Comparison of ENCODE assay signal across 9 cellular contexts in the genomic region with DNA sequence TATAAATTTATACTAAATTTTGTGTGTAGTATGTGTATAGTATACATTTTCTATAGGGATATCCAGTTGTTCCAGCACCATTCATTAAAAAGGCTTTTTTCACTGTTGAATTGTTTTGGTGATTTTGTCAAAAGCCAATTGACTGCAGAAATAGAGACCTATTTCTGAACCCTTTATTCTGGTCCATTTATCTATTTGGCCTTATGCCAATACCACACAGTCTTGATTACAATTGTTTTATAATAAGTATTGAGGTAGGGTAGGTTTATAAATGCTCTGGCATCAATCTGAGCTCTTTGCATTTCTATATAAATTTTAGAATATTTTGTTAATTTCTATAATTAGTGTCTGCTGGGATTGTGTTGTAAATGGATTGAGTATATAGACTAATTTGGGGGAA. TPM values are rescaled to one million over a fixed set of nuclear protein-coding genes. Genes with fewer than 3 reads are reported as not detected.
"Had no signal": no experiment of that assay in that cellular context is flagged by ENCODE, and none has a peak within 500 bp of the region (broad histone marks: within the 10 kb centered on the region; RNA-seq: fewer than 3 reads in every experiment).

No MANE protein-coding gene starts in this region.

- H3K4me3 ChIP-seq: GM23248, HAP-1 had no signal

- ATAC-seq: HCT116 had no signal

- H3K9me3 ChIP-seq: HAP-1 had no signal

- H3K9ac ChIP-seq: GM23248 had no signal

- DNase-seq: GM23248, GOT3, H7, HFFc6, IMR-90, KBM-7 had no signal

- H3K36me3 ChIP-seq: HAP-1 had no signal

- H2AFZ ChIP-seq: GM23248 had no signal

- FAIRE-seq: HTR-8/SVneo had no signal

- H3K27ac ChIP-seq: GM23248 had no signal

RNA-seq across cellular contexts. Expression of a gene that starts 31.8 kb away (rescaled TPM):
- total RNA-seq: GM23248, HFFc6 had no signal
- polyA plus RNA-seq: GM23248, IMR-90 had no signal
